Comparison of ENCODE assay signal across 15 cellular contexts in genomic region chr16:68643847-68644246, GRCh38. TPM values are rescaled to one million over a fixed set of nuclear protein-coding genes. Genes with fewer than 3 reads are reported as not detected.
A peak's percentile ranks its signal among the peaks of the same experiment; 100 is the strongest.
DNase-seq lines count a peak whose midpoint lies in the region; ATAC-seq and TF ChIP-seq lines count a peak whose summit lies in the region.
"Had no signal": no experiment of that assay in that cellular context is flagged by ENCODE, and none has a peak within 500 bp of the region (broad histone marks: within the 10 kb centered on the region; RNA-seq: fewer than 3 reads in every experiment).

No MANE protein-coding gene starts in this region.

- H4K8ac ChIP-seq in trophoblast cell (ENCODE audit: low read depth, low read length): no peak overlapping the region

- H2BK5ac ChIP-seq in trophoblast cell (ENCODE audit: low read depth, low read length, poor library complexity): no peak overlapping the region

- peaks cover 35% of the 10 kb centered on the region for H3K79me1 ChIP-seq in trophoblast cell (ENCODE audit: low read length)

- ATAC-seq in GM18909 (IDR thresholded peaks at IDR 0.05; ENCODE audit: poor library complexity, unreplicated experiment): no peak
- ATAC-seq: activated CD8-positive, alpha-beta T cell treated with anti-CD3 and anti-CD28 coated beads for 36 hours; K562; stimulated activated naive CD8-positive, alpha-beta T cell treated with anti-CD3 and anti-CD28 coated beads, Interleukin-15, Interleukin-2, amounts not matched to agents 100 U/mL and 50 U/mL, for 24 hours had no signal

- H3K27ac ChIP-seq in PC-9 (no peak overlapping the region), epithelial cell of prostate (peak overlapping the region; percentile 84), trophoblast cell (ENCODE audit: low read depth, low read length) (no peak overlapping the region)
- H3K27ac ChIP-seq: parathyroid adenoma had no signal

- no CpG with 5 or more reads among the region's 10 CpGs for WGBS in trophoblast cell (ENCODE audit: extremely low coverage, insufficient coverage, insufficient read length)

- H3K79me2 ChIP-seq in PC-9 (ENCODE audit: low read depth): peaks cover 35% of the 10 kb centered on the region
- peaks cover 21% of the 10 kb centered on the region for H3K79me2 ChIP-seq in trophoblast cell (ENCODE audit: control insufficient read depth, insufficient read depth, low read length, poor library complexity)
- H3K79me2 ChIP-seq: parathyroid adenoma had no signal

- DNase-seq in ELF-1 (ENCODE audit: low read depth, low spot score) (peak; percentile 35), PC-9 (no peak), epithelial cell of prostate (ENCODE audit: low read depth, low spot score) (no peak), trophoblast cell (no peak), NCI-H1092 treated with DMSO at 0.1 percent for 48 hours (lab: John Stamatoyannopoulos, UW) (no peak), T-helper 9 cell (no peak)
- DNase-seq: activated CD8-positive, alpha-beta T cell treated with anti-CD3 and anti-CD28 coated beads for 36 hours; activated gamma-delta T cell treated with Interleukin-2 at 50 U/mL for 16 hours; BE2C; effector CD4-positive, alpha-beta T cell; stimulated activated naive CD8-positive, alpha-beta T cell treated with anti-CD3 and anti-CD28 coated beads, Interleukin-15, Interleukin-2, amounts not matched to agents 100 U/mL and 50 U/mL, for 24 hours had no signal

- peak overlapping the region; percentile 47 for H2BK120ac ChIP-seq in trophoblast cell (ENCODE audit: insufficient read depth, low read length, poor library complexity)

- H2AFZ ChIP-seq in PC-9 (no peak overlapping the region), trophoblast cell (ENCODE audit: insufficient read depth, low read length, poor library complexity) (no peak overlapping the region)

- no peak overlapping the region for H4K91ac ChIP-seq in trophoblast cell (ENCODE audit: low read depth, low read length)

- peaks cover 43% of the 10 kb centered on the region for H3K4me1 ChIP-seq in PC-9 (replicated peaks; ENCODE audit: insufficient read depth)
- peaks cover 21 to 43% of the 10 kb centered on the region in 2 experiments for H3K4me1 ChIP-seq in trophoblast cell (ENCODE audit: control insufficient read depth in 1 of 2, insufficient read depth in 2 of 2, low read length in 2 of 2)
- H3K4me1 ChIP-seq: BE2C had no signal

- CTCF ChIA-PET in PC-9 (lab: Charles Lee): no interaction called here

- H3F3A ChIP-seq in PC-9 (ENCODE audit: insufficient read depth, low read depth): peaks cover 31% of the 10 kb centered on the region

- no peaks in the 10 kb centered on the region for H3K9me2 ChIP-seq in PC-9 (ENCODE audit: insufficient read depth)

- TF ChIP-seq CTCF in PC-9 (conservative IDR thresholded peaks at IDR 0.05): no peak

- intact Hi-C loops in PC-9 (cut with micrococcal nuclease; ENCODE audit: unreplicated experiment): no loop called here

- no peaks in the 10 kb centered on the region for H4K20me1 ChIP-seq in PC-9 (ENCODE audit: insufficient read depth)

- no peaks in the 10 kb centered on the region; the same call in 1 of the 2 replicates for H3K36me3 ChIP-seq in PC-9 (ENCODE audit: low read depth)
- H3K36me3 ChIP-seq in trophoblast cell (ENCODE audit: control insufficient read depth in 1 of 2, insufficient read depth in 2 of 2, low read length in 2 of 2): peaks cover 0 to 5% of the 10 kb centered on the region in 2 experiments
- H3K36me3 ChIP-seq: BE2C, uterus had no signal

- peak overlapping the region; percentile 78 for H2BK12ac ChIP-seq in trophoblast cell (ENCODE audit: low read length)

- POLR2A ChIA-PET in PC-9 (lab: Charles Lee; ENCODE audit: unreplicated experiment): interaction anchor here (0.6 kb wide), 1 partner anchor 379 kb away, joined by 5 read pairs; no protein-coding TSS in a partner anchor

- H3K4me2 ChIP-seq in PC-9 (peak overlapping the region; percentile 99), trophoblast cell (ENCODE audit: low read length) (peak overlapping the region; percentile 73)

- H4K12ac ChIP-seq in trophoblast cell (ENCODE audit: low read depth, low read length): no peak overlapping the region

- H2AK5ac ChIP-seq in trophoblast cell (ENCODE audit: low read length): peak overlapping the region; percentile 9

- H3K4me3 ChIP-seq in PC-9 (peak overlapping the region; percentile 99; the same call in 1 of the 2 replicates), trophoblast cell (ENCODE audit: low read depth, low read length) (no peak overlapping the region)
- H3K4me3 ChIP-seq: K562 had no signal

- H3K27me3 ChIP-seq in PC-9 (ENCODE audit: insufficient read depth, low read depth) (no peaks in the 10 kb centered on the region), trophoblast cell (ENCODE audit: insufficient read depth, low read length) (no peaks in the 10 kb centered on the region)
- H3K27me3 ChIP-seq: uterus had no signal

- H3K23ac ChIP-seq in trophoblast cell (ENCODE audit: low read length): no peak overlapping the region

- H3K9me3 ChIP-seq in PC-9 (ENCODE audit: insufficient read depth, low read depth) (no peaks in the 10 kb centered on the region), trophoblast cell (ENCODE audit: insufficient read depth, low read depth, low read length) (no peaks in the 10 kb centered on the region)
- H3K9me3 ChIP-seq: BE2C, uterus had no signal

- peak overlapping the region; percentile 8 for H3K14ac ChIP-seq in trophoblast cell (ENCODE audit: low read length)

- no TSS peak for BruUV-seq in PC-9 (replicated peaks; lab: Mats Ljungman, UMichigan)

- no peak overlapping the region for H3K18ac ChIP-seq in trophoblast cell (ENCODE audit: low read length)

- no peak overlapping the region for H3K9ac ChIP-seq in trophoblast cell (ENCODE audit: low read length)
- H3K9ac ChIP-seq: parathyroid adenoma had no signal

- no peak overlapping the region for H3K4ac ChIP-seq in trophoblast cell (ENCODE audit: low read depth, low read length)

RNA-seq across cellular contexts. Expression of gene CDH3, which starts 1.3 kb away (rescaled TPM):
- 70.3 and 81.3 TPM in 2 replicates for total RNA-seq in PC-9 (2021)
- 306 and 323 TPM in 2 replicates for polyA plus RNA-seq in trophoblast cell (2013)
